ENCODE assay signal across 8 cellular contexts in genomic region chr19:10270616-10271394, GRCh38. TPM values are rescaled to one million over a fixed set of nuclear protein-coding genes. Genes with fewer than 3 reads are reported as not detected.
A peak's percentile ranks its signal among the peaks of the same experiment; 100 is the strongest.
DNase-seq lines count a peak whose midpoint lies in the region; ATAC-seq and TF ChIP-seq lines count a peak whose summit lies in the region.

ICAM1 (plus strand) TSS chr19:10271120; CDS start chr19:10271160, 40 bp downstream.

- H3F3A ChIP-seq in GM23338 (replicated peaks; ENCODE audit: low read depth): peaks cover 13% of the 10 kb centered on the region; the same call in 1 of the 2 replicates

- no peaks in the 10 kb centered on the region for H3K9me2 ChIP-seq in GM23338 (ENCODE audit: insufficient read depth)

- H2AFZ ChIP-seq in GM23338: peak within 1 kb of the TSS; percentile 94

- no peaks in the 10 kb centered on the region for H3K36me3 ChIP-seq in GM23338 (ENCODE audit: insufficient read depth)

- intact Hi-C loops in activated CD4-positive, alpha-beta memory T cell treated with anti-CD3 and anti-CD28 coated beads for 36 hours (cut with micrococcal nuclease): loop anchor here (1.0 to 2.0 kb wide), 4 partner anchors 11 to 110 kb away; partner anchors contain the start of genes ICAM4, RAVER1 and TYK2

- peak; percentile 78 for ATAC-seq in GM23338
- ATAC-seq in stimulated activated effector memory CD8-positive, alpha-beta T cell treated with anti-CD3 and anti-CD28 coated beads, Interleukin-12 subunit alpha, Interleukin-12 subunit beta, amount 100 ng/mL, for 72 hours: peak; percentile 75

- H3K27ac ChIP-seq in GM23338 (ENCODE audit: low read depth): no peak within 1 kb of the TSS

- peak within 1 kb of the TSS; percentile 77 for H3K4me2 ChIP-seq in GM23338

- TF ChIP-seq CTCF in GM23338 (conservative IDR thresholded peaks at IDR 0.05; ENCODE audit: low read depth in 2 of 2): no peak

- H3K36me3 Mint-ChIP-seq in GM23338 (ENCODE audit: low read depth): peaks cover 4% of the 10 kb centered on the region; the same call in 1 of the 3 replicates
- H3K36me3 Mint-ChIP-seq in activated CD4-positive, alpha-beta memory T cell treated with anti-CD3 and anti-CD28 coated beads for 36 hours: peaks cover 19% of the 10 kb centered on the region
- H3K36me3 Mint-ChIP-seq in stimulated activated effector memory CD8-positive, alpha-beta T cell treated with anti-CD3 and anti-CD28 coated beads, Interleukin-12 subunit alpha, Interleukin-12 subunit beta, amount 100 ng/mL, for 72 hours: peaks cover 71% of the 10 kb centered on the region

- H3K4me1 Mint-ChIP-seq in GM23338: peaks cover 4% of the 10 kb centered on the region; the same call in 2 of the 3 replicates
- peaks cover 35% of the 10 kb centered on the region for H3K4me1 Mint-ChIP-seq in activated CD4-positive, alpha-beta memory T cell treated with anti-CD3 and anti-CD28 coated beads for 36 hours (ENCODE audit: low read depth)
- peaks cover 41% of the 10 kb centered on the region for H3K4me1 Mint-ChIP-seq in stimulated activated effector memory CD8-positive, alpha-beta T cell treated with anti-CD3 and anti-CD28 coated beads, Interleukin-12 subunit alpha, Interleukin-12 subunit beta, amount 100 ng/mL, for 72 hours

- CTCF ChIA-PET in activated CD4-positive, alpha-beta memory T cell treated with anti-CD3 and anti-CD28 coated beads for 36 hours (lab: Charles Lee): interaction anchor here (0.6 to 6.5 kb wide), 28 partner anchors 10 to 213 kb away, joined by 3 to 212 read pairs (median 6); partner anchors contain the start of genes CDC37, ICAM4, ICAM5 and TYK2

- H3K27ac Mint-ChIP-seq in GM23338: no peak within 1 kb of the TSS
- H3K27ac Mint-ChIP-seq in activated CD4-positive, alpha-beta memory T cell treated with anti-CD3 and anti-CD28 coated beads for 36 hours: peak within 1 kb of the TSS; percentile 89
- H3K27ac Mint-ChIP-seq in stimulated activated effector memory CD8-positive, alpha-beta T cell treated with anti-CD3 and anti-CD28 coated beads, Interleukin-12 subunit alpha, Interleukin-12 subunit beta, amount 100 ng/mL, for 72 hours: peak within 1 kb of the TSS; percentile 97

- H3K9me3 Mint-ChIP-seq in GM23338: no peaks in the 10 kb centered on the region; the same call in 2 of the 3 replicates
- no peaks in the 10 kb centered on the region for H3K9me3 Mint-ChIP-seq in activated CD4-positive, alpha-beta memory T cell treated with anti-CD3 and anti-CD28 coated beads for 36 hours
- H3K9me3 Mint-ChIP-seq in stimulated activated effector memory CD8-positive, alpha-beta T cell treated with anti-CD3 and anti-CD28 coated beads, Interleukin-12 subunit alpha, Interleukin-12 subunit beta, amount 100 ng/mL, for 72 hours: no peaks in the 10 kb centered on the region

- H3K4me3 Mint-ChIP-seq in GM23338: peak within 1 kb of the TSS; percentile 65
- peak within 1 kb of the TSS; percentile 85 for H3K4me3 Mint-ChIP-seq in activated CD4-positive, alpha-beta memory T cell treated with anti-CD3 and anti-CD28 coated beads for 36 hours
- peak within 1 kb of the TSS; percentile 88 for H3K4me3 Mint-ChIP-seq in stimulated activated effector memory CD8-positive, alpha-beta T cell treated with anti-CD3 and anti-CD28 coated beads, Interleukin-12 subunit alpha, Interleukin-12 subunit beta, amount 100 ng/mL, for 72 hours

- peak within 1 kb of the TSS; percentile 53 for H3K4me3 ChIP-seq in GM23338

- no peaks in the 10 kb centered on the region for H3K79me2 ChIP-seq in GM23338 (replicated peaks; ENCODE audit: insufficient read depth)

- no peaks in the 10 kb centered on the region for H4K20me1 ChIP-seq in GM23338 (replicated peaks; ENCODE audit: insufficient read depth)

- peaks cover 4% of the 10 kb centered on the region; the same call in 1 of the 2 replicates for H3K4me1 ChIP-seq in GM23338 (ENCODE audit: insufficient read depth)

- H3K27me3 ChIP-seq in GM23338 (ENCODE audit: insufficient read depth): peaks cover 45% of the 10 kb centered on the region

- POLR2A ChIA-PET in activated CD4-positive, alpha-beta memory T cell treated with anti-CD3 and anti-CD28 coated beads for 36 hours (lab: Charles Lee): interaction anchor here (0.6 to 4.7 kb wide), 21 partner anchors 9 to 397 kb away, joined by 3 to 69 read pairs (median 5); partner anchors contain the start of genes DNMT1, ICAM4, ICAM5 and MRPL4

- DNase-seq in GF-D8 (lab: John Stamatoyannopoulos, UW): peak; percentile 83
- peak; percentile 88 for DNase-seq in GM23338 (ENCODE audit: low spot score)
- DNase-seq in NCI-H146 treated with DMSO at 0.1 percent for 48 hours (lab: John Stamatoyannopoulos, UW; ENCODE audit: unreplicated experiment): peak; percentile 52
- DNase-seq in activated CD4-positive, alpha-beta memory T cell treated with anti-CD3 and anti-CD28 coated beads for 36 hours: peak; percentile 89
- DNase-seq in effector CD4-positive, alpha-beta T cell: peak; percentile 59
- DNase-seq in mesenteric fat pad (ENCODE audit: low spot score): peak; percentile 96
- peak; percentile 77 to 95 for DNase-seq in stimulated activated effector memory CD8-positive, alpha-beta T cell treated with anti-CD3 and anti-CD28 coated beads, Interleukin-12 subunit alpha, Interleukin-12 subunit beta, amount 100 ng/mL, for 72 hours (ENCODE audit: low spot score in 2 of 2)
- no peak for DNase-seq in middle frontal gyrus (ENCODE audit: extremely low spot score, low spot score)

- peaks cover 45% of the 10 kb centered on the region for H3K27me3 Mint-ChIP-seq in GM23338 (ENCODE audit: insufficient read depth, low read depth, poor library complexity)
- no peaks in the 10 kb centered on the region for H3K27me3 Mint-ChIP-seq in activated CD4-positive, alpha-beta memory T cell treated with anti-CD3 and anti-CD28 coated beads for 36 hours

TF ChIP-seq in GM23338, 12 proteins besides CTCF, POLR2A, EP300 and RAD21:
- TF ChIP-seq EZH2 (IDR thresholded peaks at IDR 0.05; ENCODE audit: low read depth, unreplicated experiment): peak; percentile 46
- TF ChIP-seq ETS1 (IDR thresholded peaks at IDR 0.05): no peak
- TF ChIP-seq POLR2AphosphoS5 (IDR thresholded peaks at IDR 0.05; ENCODE audit: low read depth): peak; percentile 49; the same call in 1 of the 2 replicates
TF ChIP-seq in GM23338: peak in this region for 2.

RNA-seq across cellular contexts. Expression of gene ICAM1, which starts in this region (rescaled TPM):
- 3.5 and 3.6 TPM in 2 replicates for total RNA-seq in GM23338 (2014; rRNA removed; shearing (Covaris generic))
- polyA plus RNA-seq in GM23338 (2016; fragmentation: Nextera tagmentation; extraction: Ambion mirVana): 1.0 and 1.6 TPM in 2 replicates
- total RNA-seq in activated CD4-positive, alpha-beta memory T cell treated with anti-CD3 and anti-CD28 coated beads for 36 hours: 10 to 100 TPM; 45.2 to 46.4 TPM
- 77.1 TPM for total RNA-seq in mesenteric fat pad

Comparison
In these comparisons a context has a peak if more than half of its experiments do, and no peak if none do; other contexts are left out.
1. RNA of gene ICAM1 (total RNA-seq): 77.1 TPM in mesenteric fat pad (single experiment) and 45.2 to 46.4 TPM in activated CD4-positive, alpha-beta memory T cell treated with anti-CD3 and anti-CD28 coated beads for 36 hours; 3.5 to 3.6 TPM in GM23338; every median in the first group is over 10 times any median in the second.
2. Peak in every context shown above with its lines, with median percentiles within 50 percentile points of each other: H3K4me3 Mint-ChIP-seq.